Comparison of ENCODE assay signal across 29 cellular contexts in the genomic region with DNA sequence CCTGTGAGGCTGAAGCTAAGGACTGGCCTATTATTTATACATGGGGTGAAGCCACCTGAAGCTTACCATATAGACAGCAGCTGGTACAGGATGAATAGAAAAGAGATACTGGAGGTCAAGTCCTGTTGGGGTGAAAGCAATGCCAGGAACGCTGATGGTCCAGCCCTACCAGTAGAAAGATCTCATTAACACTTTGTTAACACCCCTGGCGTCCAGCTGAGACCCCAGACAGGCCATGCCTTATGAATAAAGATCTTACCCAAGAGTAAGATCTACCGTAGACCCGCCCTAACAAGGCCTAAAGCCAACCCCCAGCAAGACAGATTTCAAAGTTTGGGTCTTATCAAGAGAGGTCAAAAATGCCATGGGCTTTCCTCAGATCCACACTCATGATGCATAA.
"Had no signal": no experiment of that assay in that cellular context is flagged by ENCODE, and none has a peak within 500 bp of the region (broad histone marks: within the 10 kb centered on the region; RNA-seq: fewer than 3 reads in every experiment).

No MANE protein-coding gene starts in this region.

- H3K4me2 ChIP-seq: neural progenitor cell had no signal

- H3K4me3 Mint-ChIP-seq: natural killer cell; nephron; neural progenitor cell; stimulated activated effector memory CD8-positive, alpha-beta T cell treated with anti-CD3 and anti-CD28 coated beads, Interleukin-12 subunit alpha, Interleukin-12 subunit beta, amount 100 ng/mL, for 72 hours; stimulated activated naive B cell treated with anti-CD40 and anti-IgM and Interleukin-4, amounts not matched to agents 10 μg/mL and 1 μg/mL and 100 μg/mL, for 72 hours; stimulated activated naive CD8-positive, alpha-beta T cell treated with anti-CD3 and anti-CD28 coated beads, Interleukin-15, Interleukin-2, amounts not matched to agents 100 ng/mL and 50 ng/mL, for 24 hours had no signal

- H3K4me1 Mint-ChIP-seq: nephron; neural progenitor cell; stimulated activated effector memory CD8-positive, alpha-beta T cell treated with anti-CD3 and anti-CD28 coated beads, Interleukin-12 subunit alpha, Interleukin-12 subunit beta, amount 100 ng/mL, for 72 hours had no signal

- FAIRE-seq: small intestine, urothelium cell line had no signal

- H3K36me3 ChIP-seq: ovary, right lobe of liver, thoracic aorta, thyroid gland, vagina had no signal

- H3K27me3 ChIP-seq: neural progenitor cell, ovary, right lobe of liver, sigmoid colon, stomach, thyroid gland, tibial nerve, upper lobe of left lung, vagina had no signal

- H3K27ac Mint-ChIP-seq: natural killer cell; nephron; neural progenitor cell; progenitor cell of endocrine pancreas; stimulated activated effector memory CD8-positive, alpha-beta T cell treated with anti-CD3 and anti-CD28 coated beads, Interleukin-12 subunit alpha, Interleukin-12 subunit beta, amount 100 ng/mL, for 72 hours; stimulated activated naive B cell treated with anti-CD40 and anti-IgM and Interleukin-4, amounts not matched to agents 10 μg/mL and 1 μg/mL and 100 μg/mL, for 72 hours; stimulated activated naive CD8-positive, alpha-beta T cell treated with anti-CD3 and anti-CD28 coated beads, Interleukin-15, Interleukin-2, amounts not matched to agents 100 ng/mL and 50 ng/mL, for 24 hours had no signal

- H3K9ac ChIP-seq: neural progenitor cell, parathyroid adenoma had no signal

- H3K79me2 ChIP-seq: parathyroid adenoma had no signal

- H3K4me3 ChIP-seq: neural progenitor cell, ovary, psoas muscle, right lobe of liver, sigmoid colon, stomach, thoracic aorta, thyroid gland, tibial nerve, upper lobe of left lung, vagina had no signal

- H3K9me3 Mint-ChIP-seq: natural killer cell; nephron; neural progenitor cell; stimulated activated effector memory CD8-positive, alpha-beta T cell treated with anti-CD3 and anti-CD28 coated beads, Interleukin-12 subunit alpha, Interleukin-12 subunit beta, amount 100 ng/mL, for 72 hours; stimulated activated naive B cell treated with anti-CD40 and anti-IgM and Interleukin-4, amounts not matched to agents 10 μg/mL and 1 μg/mL and 100 μg/mL, for 72 hours; stimulated activated naive CD8-positive, alpha-beta T cell treated with anti-CD3 and anti-CD28 coated beads, Interleukin-15, Interleukin-2, amounts not matched to agents 100 ng/mL and 50 ng/mL, for 24 hours had no signal

- DNase-seq: natural killer cell; occipital lobe; ovary; posterior cingulate gyrus; psoas muscle; right cardiac atrium; right lobe of liver; sigmoid colon; small intestine; stimulated activated CD4-positive, alpha-beta T cell treated with anti-CD3 and anti-CD28 coated beads, Interleukin-15, amount 100 ng/mL, for 24 hours; stimulated activated CD4-positive, alpha-beta T cell treated with anti-CD3 and anti-CD28 coated beads, Interleukin-2, amount 100 ng/mL, for 24 hours; stimulated activated CD4-positive, alpha-beta T cell treated with anti-CD3 and anti-CD28 coated beads, Interleukin-2, amount 100 ng/mL, for 48 hours; stimulated activated CD4-positive, alpha-beta T cell treated with anti-CD3 and anti-CD28 coated beads, Interleukin-4, amount 100 ng/mL, for 24 hours; stimulated activated naive B cell treated with anti-CD40 and anti-IgM and Interleukin-4, amounts not matched to agents 10 μg/mL and 1 μg/mL and 100 μg/mL, for 72 hours; stimulated activated naive CD4-positive, alpha-beta T cell treated with Interleukin-2 at 50 U/mL for 16 hours; stomach; thyroid gland; trophoblast cell; upper lobe of left lung had no signal

- H3K27ac ChIP-seq: neural progenitor cell, ovary, parathyroid adenoma, psoas muscle, right lobe of liver, sigmoid colon, stomach, thoracic aorta, thyroid gland, tibial nerve, upper lobe of left lung, vagina had no signal

- H3K9me3 ChIP-seq: ovary, psoas muscle, right lobe of liver, sigmoid colon, stomach, thoracic aorta, thyroid gland, tibial nerve, upper lobe of left lung, vagina had no signal

- H3K36me3 Mint-ChIP-seq: natural killer cell had no signal

- H3K4me1 ChIP-seq: neural progenitor cell, parathyroid adenoma, psoas muscle, right lobe of liver, sigmoid colon, stomach, thyroid gland, tibial nerve, upper lobe of left lung, vagina had no signal

- H3K27me3 Mint-ChIP-seq: progenitor cell of endocrine pancreas; stimulated activated naive B cell treated with anti-CD40 and anti-IgM and Interleukin-4, amounts not matched to agents 10 μg/mL and 1 μg/mL and 100 μg/mL, for 72 hours; stimulated activated naive CD8-positive, alpha-beta T cell treated with anti-CD3 and anti-CD28 coated beads, Interleukin-15, Interleukin-2, amounts not matched to agents 100 ng/mL and 50 ng/mL, for 24 hours had no signal
